In the genomic region with DNA sequence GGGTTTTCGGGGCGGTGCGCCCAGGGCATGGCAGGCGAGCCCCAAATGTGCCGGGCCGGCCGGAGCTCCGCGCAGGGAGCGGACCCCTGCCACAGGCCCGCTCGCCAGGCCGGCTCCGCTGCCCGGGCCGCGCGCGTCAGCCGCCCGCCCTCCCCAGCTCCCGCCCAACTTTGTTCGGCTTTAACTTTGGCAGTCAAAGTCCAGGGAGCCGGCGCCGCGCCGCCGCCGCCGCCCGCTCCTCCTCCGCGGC, we compare ENCODE assay signal across 8 cellular contexts. TPM values are rescaled to one million over a fixed set of nuclear protein-coding genes. Genes with fewer than 3 reads are reported as not detected.
DNase-seq lines count a peak whose midpoint lies in the region; ATAC-seq and TF ChIP-seq lines count a peak whose summit lies in the region.

No MANE protein-coding gene starts in this region.

- peak; percentile 46 for ATAC-seq in GM21515 (IDR thresholded peaks at IDR 0.05; ENCODE audit: unreplicated experiment)
- peak; percentile 40 for ATAC-seq in activated naive CD8-positive, alpha-beta T cell treated with anti-CD3 and anti-CD28 coated beads, Interleukin-2, amount 10 ng/mL, durations not matched to agents 7 days and 5 days (ENCODE audit: low read depth)
- ATAC-seq in heart right ventricle = peak; percentile 72 to 89 (median 86)

- DNase-seq in ELF-1 (ENCODE audit: low read depth, low spot score) = peak; percentile 75
- no peak for DNase-seq in activated naive CD8-positive, alpha-beta T cell treated with anti-CD3 and anti-CD28 coated beads, Interleukin-2, amount 10 ng/mL, durations not matched to agents 7 days and 5 days
- DNase-seq in heart right ventricle = peak; percentile 59 to 72
- DNase-seq in progenitor cell of endocrine pancreas (ENCODE audit: low spot score, unreplicated experiment) = peak; percentile 39
- no peak for DNase-seq in NCI-H146 (lab: John Stamatoyannopoulos, UW)
- no peak for DNase-seq in NCI-H128 (lab: John Stamatoyannopoulos, UW; ENCODE audit: unreplicated experiment)

- H3K36me3 Mint-ChIP-seq in activated naive CD8-positive, alpha-beta T cell treated with anti-CD3 and anti-CD28 coated beads, Interleukin-2, amount 10 ng/mL, durations not matched to agents 7 days and 5 days = peaks cover 13% of the 10 kb centered on the region
- H3K36me3 Mint-ChIP-seq in progenitor cell of endocrine pancreas (ENCODE audit: insufficient read depth) = peaks cover 3% of the 10 kb centered on the region

- H3K4me1 ChIP-seq in HUES64 (ENCODE audit: insufficient read depth, low read length) (peaks cover 25% of the 10 kb centered on the region), heart right ventricle (peaks cover 5 to 29% (median 25%) of the 10 kb centered on the region in 9 donors)

- peaks cover 17% of the 10 kb centered on the region for H3K36me3 ChIP-seq in HUES64 (ENCODE audit: insufficient read depth, low read length)
- peaks cover 0 to 28% (median 8%) of the 10 kb centered on the region in 9 donors for H3K36me3 ChIP-seq in heart right ventricle

- H3K27ac ChIP-seq in HUES64 (ENCODE audit: low read depth, low read length) = peak overlapping the region; percentile 90
- H3K27ac ChIP-seq in heart right ventricle = peak overlapping the region; percentile 91 to 99 (median 98)

- peak overlapping the region; percentile 84 for H3K9ac ChIP-seq in HUES64 (ENCODE audit: low read depth, low read length)

- intact Hi-C loops in heart right ventricle (cut with DNase I) = loop anchor here in 7 of 10 donors (5.0 to 10.0 kb wide), 9 partner anchors 46 to 299 kb away; a partner anchor contains a TSS

- POLR2A ChIA-PET in activated naive CD8-positive, alpha-beta T cell treated with anti-CD3 and anti-CD28 coated beads, Interleukin-2, amount 10 ng/mL, durations not matched to agents 7 days and 5 days (lab: Charles Lee) = interaction anchor here (0.7 to 1.5 kb wide), 9 partner anchors 10 to 1634 kb away, joined by 3 to 11 read pairs (median 3); a partner anchor contains a TSS

- H3K4me3 Mint-ChIP-seq in activated naive CD8-positive, alpha-beta T cell treated with anti-CD3 and anti-CD28 coated beads, Interleukin-2, amount 10 ng/mL, durations not matched to agents 7 days and 5 days = peak overlapping the region; percentile 94
- H3K4me3 Mint-ChIP-seq in progenitor cell of endocrine pancreas (ENCODE audit: low read depth) = peak overlapping the region; percentile 87

- H3K9me3 ChIP-seq in HUES64 (ENCODE audit: insufficient read depth, low read depth, low read length) = no peaks in the 10 kb centered on the region
- no peaks in the 10 kb centered on the region for H3K9me3 ChIP-seq in heart right ventricle

- H3K27me3 Mint-ChIP-seq in activated naive CD8-positive, alpha-beta T cell treated with anti-CD3 and anti-CD28 coated beads, Interleukin-2, amount 10 ng/mL, durations not matched to agents 7 days and 5 days = peaks cover 7% of the 10 kb centered on the region
- H3K27me3 Mint-ChIP-seq in progenitor cell of endocrine pancreas = no peaks in the 10 kb centered on the region

- peak overlapping the region; percentile 92 for H3K27ac Mint-ChIP-seq in activated naive CD8-positive, alpha-beta T cell treated with anti-CD3 and anti-CD28 coated beads, Interleukin-2, amount 10 ng/mL, durations not matched to agents 7 days and 5 days
- H3K27ac Mint-ChIP-seq in progenitor cell of endocrine pancreas = peak overlapping the region; percentile 90

- H3K27me3 ChIP-seq in HUES64 (ENCODE audit: insufficient read depth, low read length) (peaks cover 12% of the 10 kb centered on the region; the same call in 1 of the 2 replicates), heart right ventricle (no peaks in the 10 kb centered on the region)

- under 1% methylated on average over 34 of the region's 34 CpGs for WGBS in HUES64
- 0 to 1% methylated on average over 26 to 34 of the region's 34 CpGs for WGBS in heart right ventricle, 2 donors

- H3K4me3 ChIP-seq in HUES64 (ENCODE audit: low read length) = peak overlapping the region; percentile 94
- peak overlapping the region; percentile 62 to 94 (median 82) for H3K4me3 ChIP-seq in heart right ventricle

- peaks cover 23% of the 10 kb centered on the region for H3K4me1 Mint-ChIP-seq in activated naive CD8-positive, alpha-beta T cell treated with anti-CD3 and anti-CD28 coated beads, Interleukin-2, amount 10 ng/mL, durations not matched to agents 7 days and 5 days
- peaks cover 20% of the 10 kb centered on the region for H3K4me1 Mint-ChIP-seq in progenitor cell of endocrine pancreas (ENCODE audit: low read depth)

- TF ChIP-seq CTCF in heart right ventricle (IDR thresholded peaks at IDR 0.05) (no peak), progenitor cell of endocrine pancreas (IDR thresholded peaks at IDR 0.05; ENCODE audit: unreplicated experiment) (no peak)

- peaks cover 2% of the 10 kb centered on the region for H3K9me3 Mint-ChIP-seq in activated naive CD8-positive, alpha-beta T cell treated with anti-CD3 and anti-CD28 coated beads, Interleukin-2, amount 10 ng/mL, durations not matched to agents 7 days and 5 days
- no peaks in the 10 kb centered on the region for H3K9me3 Mint-ChIP-seq in progenitor cell of endocrine pancreas (ENCODE audit: low read depth)

RNA-seq across cellular contexts. Expression of a gene that starts 0.5 kb away (rescaled TPM):
- 2.6 TPM for polyA plus RNA-seq in HUES64 (2013, experiment 1 of 2)
- polyA plus RNA-seq in HUES64 (2013, experiment 2 of 2) = 2.7 TPM
- total RNA-seq in activated naive CD8-positive, alpha-beta T cell treated with anti-CD3 and anti-CD28 coated beads, Interleukin-2, amount 10 ng/mL, durations not matched to agents 7 days and 5 days = 10 to 100 TPM; 10.9 to 11.3 TPM
- total RNA-seq in heart right ventricle = 1 to 10 TPM; 4.4 to 5.8 (median 4.9) TPM
- polyA plus RNA-seq in heart right ventricle = 1 to 10 TPM; 1.6 to 1.8 TPM
- 11.9 and 12.2 TPM in 2 replicates for total RNA-seq in progenitor cell of endocrine pancreas

Comparison
In these comparisons a context has a peak if more than half of its experiments do, and no peak if none do; other contexts are left out.
1. DNase-seq: peak in ELF-1 (single experiment), heart right ventricle (2 of 2) and progenitor cell of endocrine pancreas (single experiment); none in activated naive CD8-positive, alpha-beta T cell treated with anti-CD3 and anti-CD28 coated beads, Interleukin-2, amount 10 ng/mL, durations not matched to agents 7 days and 5 days (single experiment), NCI-H146 (single experiment) and NCI-H128 (single experiment).
2. Peak in every context shown above with its lines, with median percentiles within 50 percentile points of each other: ATAC-seq.